In genomic region chr20:45329497-45330319, GRCh38 we compare ENCODE assay signal across 21 cellular contexts. TPM values are rescaled to one million over a fixed set of nuclear protein-coding genes. Genes with fewer than 3 reads are reported as not detected.
A peak's percentile ranks its signal among the peaks of the same experiment; 100 is the strongest.
DNase-seq lines count a peak whose midpoint lies in the region; ATAC-seq and TF ChIP-seq lines count a peak whose summit lies in the region.
"Had no signal": no experiment of that assay in that cellular context is flagged by ENCODE, and none has a peak within 500 bp of the region (broad histone marks: within the 10 kb centered on the region; RNA-seq: fewer than 3 reads in every experiment).

No MANE protein-coding gene starts in this region.

- DNase-seq in GM23248 (no peak), RWPE2 (ENCODE audit: low spot score) (no peak), glomerular visceral epithelial cell (ENCODE audit: extremely low spot score) (peak; percentile 45), prostate gland (ENCODE audit: low spot score) (peak; percentile 46), NCI-H128 (lab: John Stamatoyannopoulos, UW; ENCODE audit: unreplicated experiment) (no peak), OCI-M1 (lab: John Stamatoyannopoulos, UW) (no peak)
- no peak for DNase-seq in activated naive CD4-positive, alpha-beta T cell treated with anti-CD3 and anti-CD28 coated beads, Interleukin-2, amount 10 ng/mL, durations not matched to agents 7 days and 5 days
- no peak for DNase-seq in activated CD4-positive, alpha-beta T cell treated with anti-CD3 and anti-CD28 coated beads, Interleukin-2, amount 50 U/mL, for 48 hours
- DNase-seq: activated CD4-positive, alpha-beta T cell treated with anti-CD3 and anti-CD28 coated beads for 48 hours; activated gamma-delta T cell; amniotic stem cell; Caco-2; foreskin fibroblast; NCI-H1105 treated with DMSO at 0.1 percent for 48 hours; NCI-H774; stimulated activated naive CD4-positive, alpha-beta T cell treated with Interleukin-2 at 50 U/mL for 16 hours; transverse colon had no signal

- in situ Hi-C loops in GM23248 (cut with MboI) = no loop called here

- H3K27me3 ChIP-seq in GM23248 (replicated peaks; ENCODE audit: insufficient read depth) (no peaks in the 10 kb centered on the region), RWPE2 (ENCODE audit: insufficient read depth, poor library complexity, severe bottlenecking) (no peaks in the 10 kb centered on the region), prostate gland (replicated peaks; ENCODE audit: insufficient read depth) (no peaks in the 10 kb centered on the region)
- H3K27me3 ChIP-seq: transverse colon had no signal

- no peaks in the 10 kb centered on the region for H3K36me3 Mint-ChIP-seq in activated naive CD4-positive, alpha-beta T cell treated with anti-CD3 and anti-CD28 coated beads, Interleukin-2, amount 10 ng/mL, durations not matched to agents 7 days and 5 days

- no peaks in the 10 kb centered on the region for H3K9me2 ChIP-seq in GM23248 (ENCODE audit: insufficient read depth)

- no peak overlapping the region for H3K4me3 ChIP-seq in GM23248
- no peak overlapping the region for H3K4me3 ChIP-seq in RWPE2 (ENCODE audit: severe bottlenecking)
- H3K4me3 ChIP-seq in prostate gland = no peak overlapping the region
- H3K4me3 ChIP-seq: transverse colon had no signal

- peaks cover 90% of the 10 kb centered on the region for H3F3A ChIP-seq in GM23248 (ENCODE audit: insufficient read depth)

- no peak overlapping the region for H2AFZ ChIP-seq in GM23248

- no peak overlapping the region for H3K4me3 Mint-ChIP-seq in activated naive CD4-positive, alpha-beta T cell treated with anti-CD3 and anti-CD28 coated beads, Interleukin-2, amount 10 ng/mL, durations not matched to agents 7 days and 5 days

- intact Hi-C loops in prostate gland (cut with DNase I) = no loop called here

- CTCF ChIA-PET in activated naive CD4-positive, alpha-beta T cell treated with anti-CD3 and anti-CD28 coated beads, Interleukin-2, amount 10 ng/mL, durations not matched to agents 7 days and 5 days (lab: Charles Lee) = interaction anchor here (0.9 to 1.3 kb wide), 2 partner anchors 17 to 120 kb away, joined by 3 read pairs; no protein-coding TSS in a partner anchor

- 87% methylated on average over 7 of the region's 7 CpGs for WGBS in GM23248 (ENCODE audit: low coverage in 1 of 2, low lambda C conversion rate in 2 of 2, missing lambda C conversion rate in 2 of 2), 2 experiments
- WGBS in prostate gland = 49% methylated on average over 7 of the region's 7 CpGs

- H3K9me3 Mint-ChIP-seq in activated naive CD4-positive, alpha-beta T cell treated with anti-CD3 and anti-CD28 coated beads, Interleukin-2, amount 10 ng/mL, durations not matched to agents 7 days and 5 days = no peaks in the 10 kb centered on the region

- peak; percentile 17 for TF ChIP-seq CTCF in RWPE2 (IDR thresholded peaks at IDR 0.05; ENCODE audit: poor library complexity, severe bottlenecking)
- no peak for TF ChIP-seq CTCF in prostate gland (IDR thresholded peaks at IDR 0.05)

- H3K27ac ChIP-seq in GM23248 (peak overlapping the region; percentile 21; the same call in 1 of the 2 replicates), RWPE2 (ENCODE audit: poor library complexity, severe bottlenecking) (no peak overlapping the region), prostate gland (no peak overlapping the region)
- H3K27ac ChIP-seq: transverse colon had no signal

- H3K4me1 Mint-ChIP-seq in activated naive CD4-positive, alpha-beta T cell treated with anti-CD3 and anti-CD28 coated beads, Interleukin-2, amount 10 ng/mL, durations not matched to agents 7 days and 5 days = peaks cover 2% of the 10 kb centered on the region

- H3K9ac ChIP-seq in GM23248 = no peak overlapping the region

- ATAC-seq in RWPE2 (ENCODE audit: low read depth) = peak; percentile 14; the same call in 1 of the 3 replicates
- ATAC-seq: HCT116, Panc1, sciatic nerve had no signal

- H3K36me3 ChIP-seq in GM23248 (ENCODE audit: low read depth) (peaks cover 88% of the 10 kb centered on the region), RWPE2 (ENCODE audit: low read depth) (peaks cover 97% of the 10 kb centered on the region), prostate gland (peaks cover 5 to 7% of the 10 kb centered on the region in 2 donors)

- H3K79me2 ChIP-seq in GM23248 (ENCODE audit: insufficient read depth) = peaks cover 68% of the 10 kb centered on the region

- H3K27ac Mint-ChIP-seq in activated naive CD4-positive, alpha-beta T cell treated with anti-CD3 and anti-CD28 coated beads, Interleukin-2, amount 10 ng/mL, durations not matched to agents 7 days and 5 days = no peak overlapping the region

- H3K9me3 ChIP-seq in GM23248 (ENCODE audit: low read depth) = no peaks in the 10 kb centered on the region
- no peaks in the 10 kb centered on the region for H3K9me3 ChIP-seq in RWPE2 (ENCODE audit: severe bottlenecking)
- no peaks in the 10 kb centered on the region for H3K9me3 ChIP-seq in prostate gland
- H3K9me3 ChIP-seq: Caco-2, transverse colon had no signal

- H3K4me2 ChIP-seq in GM23248 (ENCODE audit: unreplicated experiment) = no peak overlapping the region

- H3K27me3 Mint-ChIP-seq in activated naive CD4-positive, alpha-beta T cell treated with anti-CD3 and anti-CD28 coated beads, Interleukin-2, amount 10 ng/mL, durations not matched to agents 7 days and 5 days = no peaks in the 10 kb centered on the region

- TF ChIP-seq POLR2A in prostate gland (IDR thresholded peaks at IDR 0.05) = no peak

- H4K20me1 ChIP-seq in GM23248 (ENCODE audit: insufficient read depth) = no peaks in the 10 kb centered on the region

- H3K4me1 ChIP-seq in GM23248 (ENCODE audit: insufficient read depth) (peaks cover under 1% of the 10 kb centered on the region; the same call in 1 of the 2 replicates), RWPE2 (ENCODE audit: insufficient read depth, poor library complexity, severe bottlenecking) (no peaks in the 10 kb centered on the region), prostate gland (replicated peaks) (no peaks in the 10 kb centered on the region)
- H3K4me1 ChIP-seq: transverse colon had no signal

RNA-seq across cellular contexts. Expression of gene SDC4, which starts 18.5 kb away (rescaled TPM):
- total RNA-seq in GM23248 (2014; rRNA removed; shearing (Covaris generic)) = 368 and 410 TPM in 2 replicates
- polyA plus RNA-seq in GM23248 (2016; fragmentation: Nextera tagmentation; extraction: Ambion mirVana) = 454 and 461 TPM in 2 replicates
- 100 to 1,000 TPM; 123 to 266 TPM for total RNA-seq in prostate gland

RNA-seq across cellular contexts. Expression of gene MATN4, which starts 21.6 kb away (rescaled TPM):
- total RNA-seq in GM23248 (2014; rRNA removed; shearing (Covaris generic)) = not detected in 2 replicates
- polyA plus RNA-seq in GM23248 (2016; fragmentation: Nextera tagmentation; extraction: Ambion mirVana) = 0.09 TPM in 1 of 2 replicates, not detected in the other
- under 1 TPM in 1 of 2 donors, not detected in 1; 0.34 TPM for total RNA-seq in prostate gland
- total RNA-seq: Caco-2, transverse colon had no signal

RNA-seq across cellular contexts. Expression of gene RBPJL, which starts 23.1 kb away (rescaled TPM):
- total RNA-seq in GM23248 (2014; rRNA removed; shearing (Covaris generic)) = not detected in 2 replicates
- not detected in 2 replicates for polyA plus RNA-seq in GM23248 (2016; fragmentation: Nextera tagmentation; extraction: Ambion mirVana)
- not detected for total RNA-seq in prostate gland
- total RNA-seq: Caco-2, LHCN-M2, sciatic nerve, transverse colon had no signal

RNA-seq across cellular contexts. Expression of gene SYS1, which starts 33.2 kb away (rescaled TPM):
- 27.3 and 38.7 TPM in 2 replicates for total RNA-seq in GM23248 (2014; rRNA removed; shearing (Covaris generic))
- polyA plus RNA-seq in GM23248 (2016; fragmentation: Nextera tagmentation; extraction: Ambion mirVana) = 24.6 and 27.1 TPM in 2 replicates
- 10 to 100 TPM; 29.3 to 57.4 TPM for total RNA-seq in prostate gland

RNA-seq across cellular contexts. Expression of gene TP53TG5, which starts 48.4 kb away (rescaled TPM):
- total RNA-seq in GM23248 (2014; rRNA removed; shearing (Covaris generic)) = not detected in 2 replicates
- polyA plus RNA-seq in GM23248 (2016; fragmentation: Nextera tagmentation; extraction: Ambion mirVana) = 0.42 and 0.55 TPM in 2 replicates
- under 1 TPM in 1 of 2 donors, not detected in 1; 0.51 TPM for total RNA-seq in prostate gland
- total RNA-seq: Caco-2, LHCN-M2, sciatic nerve had no signal

Comparison
In these comparisons a context has a peak if more than half of its experiments do, and no peak if none do; other contexts are left out.
1. DNase-seq: peak in glomerular visceral epithelial cell (single experiment) and prostate gland (single experiment); none in GM23248 (single experiment), RWPE2 (single experiment), activated naive CD4-positive, alpha-beta T cell treated with anti-CD3 and anti-CD28 coated beads, Interleukin-2, amount 10 ng/mL, durations not matched to agents 7 days and 5 days (single experiment), NCI-H128 (single experiment), activated CD4-positive, alpha-beta T cell treated with anti-CD3 and anti-CD28 coated beads, Interleukin-2, amount 50 U/mL, for 48 hours (0 of 2) and OCI-M1 (single experiment).